In genomic region chr11:118634435-118635236, GRCh38 we compare ENCODE assay signal across 8 cellular contexts. TPM values are rescaled to one million over a fixed set of nuclear protein-coding genes. Genes with fewer than 3 reads are reported as not detected.
DNase-seq lines count a peak whose midpoint lies in the region; ATAC-seq, FAIRE-seq and TF ChIP-seq lines count a peak whose summit lies in the region.

No MANE protein-coding gene starts in this region.

- H3K4me2 ChIP-seq in K562 (ENCODE audit: insufficient read depth, low read length), result peak overlapping the region; percentile 68
- peak overlapping the region; percentile 54 for H3K4me2 ChIP-seq in smooth muscle cell

- H3K36me3 ChIP-seq in BJ (ENCODE audit: control insufficient read depth, insufficient read depth, low read length), result peaks cover 51% of the 10 kb centered on the region
- H3K36me3 ChIP-seq in K562 (ENCODE audit: control insufficient read depth, insufficient read depth, low read length), result peaks cover 29% of the 10 kb centered on the region; the same call in 2 of the 3 replicates
- peaks cover 17% of the 10 kb centered on the region for H3K36me3 ChIP-seq in iPS-15b (ENCODE audit: control insufficient read depth, insufficient read depth, low read length)
- no peaks in the 10 kb centered on the region for H3K36me3 ChIP-seq in smooth muscle cell (ENCODE audit: low read depth)

- BruUV-seq in K562 (replicated peaks; lab: Mats Ljungman, UMichigan), result no TSS peak

- in situ Hi-C loops in K562 (cut with MboI), result no loop called here

- ATAC-seq in K562, result peak; percentile 99
- no peak for ATAC-seq in HG02610 (IDR thresholded peaks at IDR 0.05; ENCODE audit: unreplicated experiment)
- ATAC-seq in GM21360 (IDR thresholded peaks at IDR 0.05; ENCODE audit: unreplicated experiment), result no peak

- DNase-seq in BJ (ENCODE audit: low read depth) (no peak), NCI-H1105 treated with DMSO at 0.1 percent for 48 hours (lab: John Stamatoyannopoulos, UW) (peak; percentile 93), K562 (ENCODE audit: extremely low read depth in 1 of 4, low spot score in 3 of 4) (peak; percentile 92 to 94 (median 92)), smooth muscle cell (lab: John Stamatoyannopoulos, UW; ENCODE audit: unreplicated experiment) (no peak)
- DNase-seq in stimulated activated CD4-positive, alpha-beta T cell treated with anti-CD3 and anti-CD28 coated beads, Interleukin-4, amount 100 ng/mL, for 4 hours, result no peak

- H3K9me3 ChIP-seq in K562 (replicated peaks; ENCODE audit: control insufficient read depth, insufficient read depth, low read depth, low read length), result no peaks in the 10 kb centered on the region
- no peaks in the 10 kb centered on the region for H3K9me3 ChIP-seq in iPS-15b (ENCODE audit: control insufficient read depth, insufficient read depth, low read length)
- no peaks in the 10 kb centered on the region for H3K9me3 ChIP-seq in smooth muscle cell (replicated peaks; ENCODE audit: low read depth)

- H3K27me3 ChIP-seq in BJ (ENCODE audit: control insufficient read depth, insufficient read depth, low read length) (no peaks in the 10 kb centered on the region), K562 (ENCODE audit: control insufficient read depth in 2 of 2, insufficient read depth in 2 of 2, low read length in 2 of 2) (no peaks in the 10 kb centered on the region), iPS-15b (ENCODE audit: control insufficient read depth, insufficient read depth, low read length) (no peaks in the 10 kb centered on the region), smooth muscle cell (ENCODE audit: low read depth) (no peaks in the 10 kb centered on the region)

- H3K4me3 ChIP-seq in BJ (ENCODE audit: low read depth, low read length) (no peak overlapping the region), K562 (peak overlapping the region; percentile 12; the same call in 1 of the 2 replicates), iPS-15b (ENCODE audit: low read depth, low read length) (peak overlapping the region; percentile 82), smooth muscle cell (peak overlapping the region; percentile 15)

- H2AFZ ChIP-seq in K562 (ENCODE audit: low read depth, low read length) (peak overlapping the region; percentile 73), smooth muscle cell (ENCODE audit: low read depth) (no peak overlapping the region)

- TF ChIP-seq RAD21 in K562 (CRISPR knock-in tag; conservative IDR thresholded peaks at IDR 0.05 in 1 of 2, IDR thresholded peaks at IDR 0.05 in 1 of 2), result 0 out of 4 replicates have a peak, but pooled peaks of 1 of the 2 experiments have one; percentile 18

- TF ChIP-seq EP300 in K562 (IDR thresholded peaks at IDR 0.05; ENCODE audit: low read length), result peak; percentile 25; the same call in 1 of the 2 replicates

- peaks cover 23 to 25% of the 10 kb centered on the region in 2 experiments; a peak in 4 of 5 replicates for H3K4me1 ChIP-seq in K562 (replicated peaks in 1 of 2; ENCODE audit: control insufficient read depth in 2 of 2, insufficient read depth in 2 of 2, low read length in 2 of 2)
- H3K4me1 ChIP-seq in iPS-15b (ENCODE audit: control insufficient read depth, insufficient read depth, low read length), result peaks cover 18% of the 10 kb centered on the region
- H3K4me1 ChIP-seq in smooth muscle cell (ENCODE audit: low read depth), result peaks cover 21% of the 10 kb centered on the region

- H4K20me1 ChIP-seq in K562 (replicated peaks; ENCODE audit: control insufficient read depth, insufficient read depth, low read length) (no peaks in the 10 kb centered on the region; the same call in 1 of the 2 replicates), smooth muscle cell (ENCODE audit: low read depth) (peaks cover 97% of the 10 kb centered on the region)

- H3K27ac ChIP-seq in K562 (ENCODE audit: extremely low read depth, low read depth, low read length), result peak overlapping the region; percentile 41; the same call in 1 of the 3 replicates
- H3K27ac ChIP-seq in smooth muscle cell (ENCODE audit: low read depth), result peak overlapping the region; percentile 35

- TF ChIP-seq POLR2A in K562 (conservative IDR thresholded peaks at IDR 0.05), result no peak; the same call in 1 of the 2 replicates

- H3K79me2 ChIP-seq in K562 (ENCODE audit: control insufficient read depth, insufficient read depth, low read length), result no peaks in the 10 kb centered on the region
- H3K79me2 ChIP-seq in smooth muscle cell (ENCODE audit: low read depth), result peaks cover 12% of the 10 kb centered on the region

- H3K9me1 ChIP-seq in K562 (ENCODE audit: control insufficient read depth, insufficient read depth, low read length), result peaks cover 3% of the 10 kb centered on the region

- FAIRE-seq in K562 (lab: Jason Lieb, UNC), result peak; percentile 81

- H3K9ac ChIP-seq in K562 (ENCODE audit: insufficient read depth in 1 of 2, low read depth in 2 of 2, low read length in 2 of 2) (peak overlapping the region; percentile 8 to 86; a peak in 3 of 4 replicates), iPS-15b (ENCODE audit: low read depth, low read length) (peak overlapping the region; percentile 87), smooth muscle cell (ENCODE audit: low read depth) (no peak overlapping the region)

- POLR2A ChIA-PET in BJ (lab: Charles Lee), result interaction anchor here (0.6 kb wide), 1 partner anchor 10 kb away, joined by 6 read pairs; no protein-coding TSS in a partner anchor
- POLR2A ChIA-PET in K562 (lab: Yijun Ruan, JAX), result interaction anchor here (0.6 to 1.8 kb wide), 12 partner anchors 8 to 301 kb away, joined by 3 to 6 read pairs (median 5); no protein-coding TSS in a partner anchor

- no peaks in the 10 kb centered on the region for H3F3A ChIP-seq in smooth muscle cell (ENCODE audit: low read depth)

- 11% methylated on average over 12 of the region's 41 CpGs for WGBS in K562 (ENCODE audit: insufficient coverage, low coverage, missing lambda C conversion rate)
- WGBS in smooth muscle cell (ENCODE audit: low lambda C conversion rate), result 40% methylated on average over 33 of the region's 41 CpGs

- intact Hi-C loops in K562 (cut with micrococcal nuclease), result no loop called here

- TF ChIP-seq CTCF in BJ (IDR thresholded peaks at IDR 0.05; ENCODE audit: insufficient read depth, low read depth, low read length), result peak; percentile 32; the same call in 1 of the 2 replicates
- peak in 2 of 3 experiments; percentile 41 to 70; a peak in 4 of 6 replicates for TF ChIP-seq CTCF in K562 (IDR thresholded peaks at IDR 0.05 in 2 of 3, conservative IDR thresholded peaks at IDR 0.05 in 1 of 3; ENCODE audit: insufficient read depth in 2 of 3, low read depth in 1 of 3, low read length in 3 of 3)
- TF ChIP-seq CTCF in smooth muscle cell (IDR thresholded peaks at IDR 0.05; ENCODE audit: borderline replicate concordance, insufficient read depth, poor library complexity, severe bottlenecking), result no peak

- CTCF ChIA-PET in BJ (lab: Yijun Ruan, JAX) (interaction anchor here (0.7 to 4.6 kb wide), 8 partner anchors 10 to 40 kb away, joined by 3 to 18 read pairs (median 4); no protein-coding TSS in a partner anchor), K562 (lab: Yijun Ruan, JAX; ENCODE audit: low intra/inter-chr PET ratio) (interaction anchor here (0.6 kb wide), 1 partner anchor 286 kb away, joined by 3 read pairs; no protein-coding TSS in a partner anchor)

RNA-seq across cellular contexts. Expression of gene PHLDB1, which starts 27.2 kb away (rescaled TPM):
- polyA plus RNA-seq in BJ (2011; rRNA removed) (51.1 and 74.7 TPM in 2 replicates), K562 (2011; rRNA removed) (17.0 and 21.7 TPM in 2 replicates), K562 (2014; fragmentation: Illumina TruSeq; extraction: Trizol) (14.2 and 16.2 TPM in 2 replicates), K562 (2014; fragmentation: Nextera tagmentation; extraction: Ambion mirVana) (1 to 10 TPM; 2.0 to 3.1 TPM), K562 (2014; rRNA removed) (17.1 and 18.9 TPM in 2 replicates), smooth muscle cell (86.0 and 103 TPM in 2 replicates)
- 75.4 and 90.5 TPM in 2 replicates for polyA minus RNA-seq in BJ (2011; rRNA and poly(A)+ RNA removed)
- total RNA-seq in K562 (2011; cell fraction: chromatin; rRNA removed; ENCODE audit: low replicate concordance), result 88.0 and 200 TPM in 2 replicates
- 71.3 and 79.0 TPM in 2 replicates for total RNA-seq in K562 (2011; cell fraction: nucleolus; rRNA removed)
- 93.1 and 134 TPM in 2 replicates for total RNA-seq in K562 (2011; cell fraction: nucleoplasm; rRNA removed)
- total RNA-seq in K562 (2014; rRNA removed) (17.8 and 21.2 TPM in 2 replicates), K562 (2014; rRNA removed; fragmentation: Illumina TruSeq; extraction: Trizol) (7.7 and 8.5 TPM in 2 replicates), K562 (2015; rRNA removed; fragmentation: Illumina TruSeq; extraction: Trizol) (12.0 and 12.3 TPM in 2 replicates), K562 (2021) (27.0 and 28.7 TPM in 2 replicates), smooth muscle cell (89.0 and 112 TPM in 2 replicates)
- polyA plus RNA-seq in K562 (2011; cell fraction: cytosol; rRNA removed), result 16.1 and 27.1 TPM in 2 replicates
- polyA plus RNA-seq in K562 (2011; cell fraction: nucleus; rRNA removed), result 62.2 and 110 TPM in 2 replicates
- 15.6 and 17.0 TPM in 2 replicates for polyA plus RNA-seq in K562 (2012)
- polyA minus RNA-seq in K562 (2011; rRNA and poly(A)+ RNA removed), result 24.4 and 29.0 TPM in 2 replicates
- 20.1 and 22.6 TPM in 2 replicates for polyA minus RNA-seq in K562 (2011; cell fraction: cytosol; rRNA and poly(A)+ RNA removed)
- polyA minus RNA-seq in K562 (2011; cell fraction: nucleus; rRNA and poly(A)+ RNA removed), result 34.6 and 34.9 TPM in 2 replicates

RNA-seq across cellular contexts. Expression of gene TREH, which starts 44.8 kb away (rescaled TPM):
- not detected in 2 replicates for polyA plus RNA-seq in BJ (2011; rRNA removed)
- 0.09 TPM in 1 of 2 replicates, not detected in the other for polyA minus RNA-seq in BJ (2011; rRNA and poly(A)+ RNA removed)
- total RNA-seq in K562 (2011; cell fraction: chromatin; rRNA removed; ENCODE audit: low replicate concordance), result not detected in 2 replicates
- not detected in 2 replicates for total RNA-seq in K562 (2011; cell fraction: nucleolus; rRNA removed)
- total RNA-seq in K562 (2011; cell fraction: nucleoplasm; rRNA removed), result not detected in 2 replicates
- not detected in 2 replicates for total RNA-seq in K562 (2014; rRNA removed)
- not detected in 2 replicates for total RNA-seq in K562 (2014; rRNA removed; fragmentation: Illumina TruSeq; extraction: Trizol)
- not detected in 2 replicates for total RNA-seq in K562 (2015; rRNA removed; fragmentation: Illumina TruSeq; extraction: Trizol)
- not detected in 2 replicates for total RNA-seq in K562 (2021)
- not detected in 2 replicates for polyA plus RNA-seq in K562 (2011; rRNA removed)
- not detected in 2 replicates for polyA plus RNA-seq in K562 (2011; cell fraction: cytosol; rRNA removed)
- polyA plus RNA-seq in K562 (2011; cell fraction: nucleus; rRNA removed), result not detected in 2 replicates
- polyA plus RNA-seq in K562 (2012), result 0.11 TPM in 1 of 2 replicates, not detected in the other
- not detected in 2 replicates for polyA plus RNA-seq in K562 (2014; fragmentation: Illumina TruSeq; extraction: Trizol)
- polyA plus RNA-seq in K562 (2014; fragmentation: Nextera tagmentation; extraction: Ambion mirVana), result under 1 TPM; 0.11 to 0.20 TPM
- 0.09 TPM in 1 of 2 replicates, not detected in the other for polyA plus RNA-seq in K562 (2014; rRNA removed)
- not detected in 2 replicates for polyA minus RNA-seq in K562 (2011; rRNA and poly(A)+ RNA removed)
- polyA minus RNA-seq in K562 (2011; cell fraction: cytosol; rRNA and poly(A)+ RNA removed), result not detected in 2 replicates
- not detected in 2 replicates for polyA minus RNA-seq in K562 (2011; cell fraction: nucleus; rRNA and poly(A)+ RNA removed)
- not detected in 2 replicates for total RNA-seq in smooth muscle cell
- polyA plus RNA-seq in smooth muscle cell, result 0.49 and 0.96 TPM in 2 replicates

Comparison
In these comparisons a context has a peak if more than half of its experiments do, and no peak if none do; other contexts are left out.
1. DNase-seq: peak in NCI-H1105 treated with DMSO at 0.1 percent for 48 hours (single experiment) and K562 (4 of 4); none in BJ (single experiment), smooth muscle cell (single experiment) and stimulated activated CD4-positive, alpha-beta T cell treated with anti-CD3 and anti-CD28 coated beads, Interleukin-4, amount 100 ng/mL, for 4 hours (0 of 2).